9 cellular contexts compared by ENCODE assay signal in genomic region chr16:85718682-85719081, GRCh38. TPM values are rescaled to one million over a fixed set of nuclear protein-coding genes. Genes with fewer than 3 reads are reported as not detected.
DNase-seq lines count a peak whose midpoint lies in the region; ATAC-seq and TF ChIP-seq lines count a peak whose summit lies in the region.
"Had no signal": no experiment of that assay in that cellular context is flagged by ENCODE, and none has a peak within 500 bp of the region (broad histone marks: within the 10 kb centered on the region; RNA-seq: fewer than 3 reads in every experiment).

No MANE protein-coding gene starts in this region.

- H3K4me3 ChIP-seq in HFF-Myc (replicated peaks; ENCODE audit: low read depth, low read length) (no peak overlapping the region), astrocyte of the spinal cord (ENCODE audit: low read depth, low read length) (no peak overlapping the region), mucosa of descending colon (no peak overlapping the region)

- peaks cover 7% of the 10 kb centered on the region for H3K4me1 ChIP-seq in mucosa of descending colon (ENCODE audit: low read depth)

- no peaks in the 10 kb centered on the region for H3K36me3 ChIP-seq in mucosa of descending colon (ENCODE audit: low read depth)

- TF ChIP-seq CTCF in HFF-Myc (IDR thresholded peaks at IDR 0.05; ENCODE audit: low read depth, low read length, missing control alignments) (peak; percentile 75), astrocyte of the spinal cord (IDR thresholded peaks at IDR 0.05; ENCODE audit: low read depth, low read length) (peak; percentile 52), mucosa of descending colon (IDR thresholded peaks at IDR 0.05) (peak; percentile 36)

- in situ Hi-C loops in astrocyte of the spinal cord (cut with HindIII; ENCODE audit: low sequenced_read_pairs): no loop called here

- intact Hi-C loops in mucosa of descending colon (cut with DNase I, micrococcal nuclease): no loop called here

- ATAC-seq in mucosa of descending colon: peak; percentile 46
- ATAC-seq in HG02678 (IDR thresholded peaks at IDR 0.05; ENCODE audit: unreplicated experiment): no peak
- ATAC-seq in HG02973 (IDR thresholded peaks at IDR 0.05; ENCODE audit: unreplicated experiment): no peak

- H3K9me3 ChIP-seq in mucosa of descending colon: no peaks in the 10 kb centered on the region

- DNase-seq in DMS53 (lab: John Stamatoyannopoulos, UW) (peak; percentile 93), HFF-Myc (ENCODE audit: extremely low read depth, low read depth) (no peak), astrocyte of the spinal cord (ENCODE audit: low read depth, low spot score) (no peak), mucosa of descending colon (peak in 2 of 3 donors; percentile 53 to 59), D341Med (ENCODE audit: low spot score) (no peak), NCI-H2196 (lab: John Stamatoyannopoulos, UW; ENCODE audit: unreplicated experiment) (no peak)
- DNase-seq: effector CD4-positive, alpha-beta T cell had no signal

RNA-seq across cellular contexts. Expression of gene GINS2, which starts 29.9 kb away (rescaled TPM):
- 10 to 100 TPM in 1 of 3 donors, 1 to 10 TPM in 2; 1.2 to 11.8 (median 5.4) TPM for total RNA-seq in mucosa of descending colon

RNA-seq across cellular contexts. Expression of gene C16orf74, which starts 32.2 kb away (rescaled TPM):
- total RNA-seq in mucosa of descending colon: 1 to 10 TPM in 2 of 3 donors, under 1 TPM in 1; 0.73 to 1.3 (median 1.0) TPM

Comparison
In these comparisons a context has a peak if more than half of its experiments do, and no peak if none do; other contexts are left out.
1. DNase-seq: peak in DMS53 (single experiment) and mucosa of descending colon (2 of 3); none in HFF-Myc (single experiment), astrocyte of the spinal cord (single experiment), D341Med (single experiment) and NCI-H2196 (single experiment).
2. Peak in every context shown above with its lines, with median percentiles within 50 percentile points of each other: CTCF ChIP-seq.